26 cellular contexts compared by ENCODE assay signal in genomic region chr5:40483316-40483715, GRCh38.
DNase-seq lines count a peak whose midpoint lies in the region; ATAC-seq, FAIRE-seq and TF ChIP-seq lines count a peak whose summit lies in the region.
"Had no signal": no experiment of that assay in that cellular context is flagged by ENCODE, and none has a peak within 500 bp of the region (broad histone marks: within the 10 kb centered on the region; RNA-seq: fewer than 3 reads in every experiment).

No MANE protein-coding gene starts in this region.

- H3K4me3 ChIP-seq in SK-N-SH (ENCODE audit: low read depth in 2 of 2, low read length in 1 of 2) = no peak overlapping the region
- no peak overlapping the region for H3K4me3 ChIP-seq in astrocyte of the spinal cord (ENCODE audit: low read depth, low read length)
- H3K4me3 ChIP-seq: lung, sigmoid colon, transverse colon had no signal

- H3K9ac ChIP-seq in SK-N-SH = no peak overlapping the region

- H3K27me3 ChIP-seq in SK-N-SH (ENCODE audit: insufficient read depth) = 0 out of 2 replicates have a peak, but pooled peaks cover 6% of the 10 kb centered on the region
- H3K27me3 ChIP-seq: BE2C, sigmoid colon, transverse colon had no signal

- H3K36me3 ChIP-seq in SK-N-SH (replicated peaks in 1 of 2; ENCODE audit: control insufficient read depth in 1 of 2, insufficient read depth in 2 of 2, low read length in 1 of 2) = no peaks in the 10 kb centered on the region
- H3K36me3 ChIP-seq: BE2C, sigmoid colon, transverse colon, WERI-Rb-1 had no signal

- H3K27me3 Mint-ChIP-seq in natural killer cell treated with Interleukin-12 subunit alpha and Interleukin-12 subunit beta and Interleukin-15 and Interleukin-18, amount 100 ng/mL, for 72 hours = no peaks in the 10 kb centered on the region
- H3K27me3 Mint-ChIP-seq: stimulated activated naive CD8-positive, alpha-beta T cell treated with anti-CD3 and anti-CD28 coated beads, Interleukin-15, amount 100 ng/mL, for 72 hours had no signal

- no peaks in the 10 kb centered on the region for H3K79me2 ChIP-seq in SK-N-SH (ENCODE audit: insufficient read depth)

- no peaks in the 10 kb centered on the region for H3K9me3 Mint-ChIP-seq in natural killer cell treated with Interleukin-12 subunit alpha and Interleukin-12 subunit beta and Interleukin-15 and Interleukin-18, amount 100 ng/mL, for 72 hours
- H3K9me3 Mint-ChIP-seq: activated T-helper 2 cell treated with anti-CD3 and anti-CD28 coated beads, Interferon-gamma antibody, Interleukin-2, Interleukin-4, amounts not matched to agents 10 μg/mL and 5 μg/mL and 100 μg/mL, durations not matched to agents 14 hours and 24 hours and 36 hours; stimulated activated naive CD8-positive, alpha-beta T cell treated with anti-CD3 and anti-CD28 coated beads, Interleukin-15, amount 100 ng/mL, for 72 hours had no signal

- TF ChIP-seq CTCF in SK-N-SH (IDR thresholded peaks at IDR 0.05) (no peak), astrocyte of the spinal cord (IDR thresholded peaks at IDR 0.05; ENCODE audit: low read depth, low read length) (no peak)

- in situ Hi-C loops in astrocyte of the spinal cord (cut with HindIII; ENCODE audit: low sequenced_read_pairs) = no loop called here

- no peak for TF ChIP-seq RAD21 in SK-N-SH (IDR thresholded peaks at IDR 0.05; ENCODE audit: low read length)

- no peaks in the 10 kb centered on the region for H3K4me1 ChIP-seq in SK-N-SH (ENCODE audit: control insufficient read depth in 1 of 2, insufficient read depth in 2 of 2, low read depth in 1 of 2, low read length in 1 of 2)
- H3K4me1 ChIP-seq: BE2C, transverse colon had no signal

- POLR2A ChIA-PET in SK-N-SH (lab: Yijun Ruan, JAX) = no interaction called here

- no peaks in the 10 kb centered on the region for H4K20me1 ChIP-seq in SK-N-SH (ENCODE audit: insufficient read depth)

- DNase-seq in SK-N-SH (no peak), HTR-8/SVneo (ENCODE audit: insufficient read length, low spot score) (no peak), astrocyte of the spinal cord (ENCODE audit: low read depth, low spot score) (peak; percentile 24), iris pigment epithelial cell (ENCODE audit: low read depth) (peak; percentile 50), left colon (no peak), Right ventricle myocardium superior (no peak)
- DNase-seq in natural killer cell treated with Interleukin-12 subunit alpha and Interleukin-12 subunit beta and Interleukin-15 and Interleukin-18, amount 100 ng/mL, for 72 hours (ENCODE audit: low spot score) = no peak
- DNase-seq: BE2C; central memory CD4-positive, alpha-beta T cell; effector CD4-positive, alpha-beta T cell; hippocampal formation; NCI-H1417; NCI-H524 treated with DMSO at 0.1 percent for 48 hours; SIG-M5; sigmoid colon; stimulated activated naive CD8-positive, alpha-beta T cell treated with anti-CD3 and anti-CD28 coated beads, Interleukin-15, amount 100 ng/mL, for 72 hours; transverse colon; WERI-Rb-1 had no signal

- H3K4me1 Mint-ChIP-seq in natural killer cell treated with Interleukin-12 subunit alpha and Interleukin-12 subunit beta and Interleukin-15 and Interleukin-18, amount 100 ng/mL, for 72 hours (ENCODE audit: low read depth in 2 of 2) = peaks cover 42 to 78% of the 10 kb centered on the region in 2 donors

- ATAC-seq in SK-N-SH treated with all-trans-retinoic acid at 6 μM for 48 hours (no peak), left colon (no peak), Right ventricle myocardium superior (ENCODE audit: poor library complexity) (no peak)
- ATAC-seq in natural killer cell treated with Interleukin-12 subunit alpha and Interleukin-12 subunit beta and Interleukin-15 and Interleukin-18, amount 100 ng/mL, for 72 hours = no peak
- ATAC-seq: esophagus mucosa; stimulated activated naive CD8-positive, alpha-beta T cell treated with anti-CD3 and anti-CD28 coated beads, Interleukin-15, amount 100 ng/mL, for 72 hours had no signal

- H2AFZ ChIP-seq in SK-N-SH (ENCODE audit: low read depth) = 0 out of 2 replicates have a peak overlapping the region, but pooled peaks have one; percentile 22

- no peak overlapping the region for H3K4me3 Mint-ChIP-seq in natural killer cell treated with Interleukin-12 subunit alpha and Interleukin-12 subunit beta and Interleukin-15 and Interleukin-18, amount 100 ng/mL, for 72 hours
- H3K4me3 Mint-ChIP-seq: T-helper 1 cell treated with Interleukin-12 subunit alpha and Interleukin-12 subunit beta and Interleukin-4 antibody, amounts not matched to agents 30 μg/mL and 1 μg/mL, for 36 hours had no signal

- TF ChIP-seq EP300 in SK-N-SH (IDR thresholded peaks at IDR 0.05; ENCODE audit: borderline replicate concordance in 1 of 2, low read depth in 1 of 2, low read length in 1 of 2) = no peak

- intact Hi-C loops in left colon (cut with DNase I, micrococcal nuclease) = no loop called here
- intact Hi-C loops in Right ventricle myocardium superior (cut with DNase I) = no loop called here

- H3K36me3 Mint-ChIP-seq in natural killer cell treated with Interleukin-12 subunit alpha and Interleukin-12 subunit beta and Interleukin-15 and Interleukin-18, amount 100 ng/mL, for 72 hours = no peaks in the 10 kb centered on the region

- peak; percentile 4 for FAIRE-seq in HTR-8/SVneo (lab: Jason Lieb, UNC)
- FAIRE-seq: H1, keratinocyte had no signal

- H3F3A ChIP-seq in SK-N-SH (replicated peaks; ENCODE audit: insufficient read depth) = peaks cover 3% of the 10 kb centered on the region

- H3K27ac ChIP-seq in SK-N-SH (ENCODE audit: low read depth in 2 of 2, low read length in 1 of 2) = no peak overlapping the region
- H3K27ac ChIP-seq: 22Rv1, sigmoid colon, transverse colon, WERI-Rb-1 had no signal

- no peaks in the 10 kb centered on the region for H3K9me2 ChIP-seq in SK-N-SH

- peak overlapping the region in 1 of 2 donors; percentile 94 for H3K27ac Mint-ChIP-seq in natural killer cell treated with Interleukin-12 subunit alpha and Interleukin-12 subunit beta and Interleukin-15 and Interleukin-18, amount 100 ng/mL, for 72 hours
- H3K27ac Mint-ChIP-seq: activated T-helper 2 cell treated with anti-CD3 and anti-CD28 coated beads, Interferon-gamma antibody, Interleukin-2, Interleukin-4, amounts not matched to agents 10 μg/mL and 5 μg/mL and 100 μg/mL, durations not matched to agents 14 hours and 24 hours and 36 hours had no signal

- no peak overlapping the region for H3K4me2 ChIP-seq in SK-N-SH

- CTCF ChIA-PET in SK-N-SH (lab: Yijun Ruan, JAX) = interaction anchor here (1.2 kb wide), 1 partner anchor 200 kb away, joined by 3 read pairs; no protein-coding TSS in a partner anchor

- H3K9me3 ChIP-seq in SK-N-SH = no peaks in the 10 kb centered on the region
- H3K9me3 ChIP-seq: BE2C, sigmoid colon, transverse colon had no signal

TF ChIP-seq in SK-N-SH, 30 proteins besides CTCF, POLR2A, EP300 and RAD21:
- TF ChIP-seq GATA2 (CRISPR knock-in tag; IDR thresholded peaks at IDR 0.05) = no peak

TF ChIP-seq in SK-N-SH treated with all-trans-retinoic acid at 6 μM for 48 hours, 23 proteins besides CTCF, POLR2A, EP300 and RAD21:
- TF ChIP-seq RARB (CRISPR knock-in tag; IDR thresholded peaks at IDR 0.05) = no peak

Comparison
In these comparisons a context has a peak if more than half of its experiments do, and no peak if none do; other contexts are left out.
1. DNase-seq: peak in astrocyte of the spinal cord (single experiment) and iris pigment epithelial cell (single experiment); none in SK-N-SH (single experiment), HTR-8/SVneo (single experiment), natural killer cell treated with Interleukin-12 subunit alpha and Interleukin-12 subunit beta and Interleukin-15 and Interleukin-18, amount 100 ng/mL, for 72 hours (single experiment), left colon (0 of 2) and Right ventricle myocardium superior (single experiment).